ENCODE assay signal across 8 cellular contexts in the genomic region with DNA sequence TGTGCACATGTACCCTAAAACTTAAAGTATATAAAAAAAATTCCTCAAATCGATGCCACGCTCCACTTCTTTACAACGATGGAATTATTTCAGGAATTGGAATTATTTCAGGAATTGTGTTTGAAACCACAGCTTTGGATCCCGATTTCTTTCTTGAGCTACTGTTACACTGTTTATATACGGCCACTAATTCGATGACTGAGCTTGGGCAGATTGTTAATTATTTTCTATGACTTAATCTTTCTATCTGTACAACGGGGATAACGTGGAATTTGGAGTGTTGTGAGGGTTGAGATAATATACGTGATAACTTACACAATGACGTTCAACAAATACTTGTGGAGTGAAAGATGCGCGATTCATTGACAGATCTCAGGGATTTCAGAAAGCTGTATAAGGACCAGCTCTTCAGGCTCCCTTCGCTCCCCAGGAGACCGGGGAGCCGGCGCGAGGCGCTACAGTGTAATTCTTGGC.
A peak's percentile ranks its signal among the peaks of the same experiment; 100 is the strongest.
DNase-seq lines count a peak whose midpoint lies in the region; ATAC-seq and TF ChIP-seq lines count a peak whose summit lies in the region.

No MANE protein-coding gene starts in this region.

- peaks cover 18% of the 10 kb centered on the region for H3K27me3 ChIP-seq in DOHH2 (ENCODE audit: control insufficient read depth, low read length)
- H3K27me3 ChIP-seq in endodermal cell (ENCODE audit: control insufficient read depth, insufficient read depth, low read length, poor library complexity, severe bottlenecking), result no peaks in the 10 kb centered on the region
- no peaks in the 10 kb centered on the region for H3K27me3 ChIP-seq in aorta (ENCODE audit: control insufficient read depth in 1 of 2, insufficient read depth in 2 of 2, low read length in 1 of 2)

- no peaks in the 10 kb centered on the region for H4K20me1 ChIP-seq in DOHH2 (ENCODE audit: control insufficient read depth, insufficient read depth, low read depth, low read length)

- no peaks in the 10 kb centered on the region for H3K9me2 ChIP-seq in DOHH2 (replicated peaks; ENCODE audit: control insufficient read depth, low read length)

- H3F3A ChIP-seq in DOHH2 (ENCODE audit: control insufficient read depth, insufficient read depth), result peaks cover 4% of the 10 kb centered on the region; the same call in 1 of the 2 replicates

- H3K36me3 ChIP-seq in DOHH2 (ENCODE audit: control insufficient read depth, low read length) (peaks cover 5% of the 10 kb centered on the region), endodermal cell (ENCODE audit: control insufficient read depth, insufficient read depth, low read length) (peaks cover 17% of the 10 kb centered on the region), aorta (ENCODE audit: control insufficient read depth in 1 of 2, insufficient read depth in 2 of 2, low read length in 1 of 2) (no peaks in the 10 kb centered on the region)

- peak overlapping the region; percentile 70 for H3K4me2 ChIP-seq in DOHH2 (ENCODE audit: low read length)

- no peaks in the 10 kb centered on the region for H3K27me3 Mint-ChIP-seq in endodermal cell (ENCODE audit: insufficient read depth)
- H3K27me3 Mint-ChIP-seq in progenitor cell of endocrine pancreas, result no peaks in the 10 kb centered on the region

- H3K4me1 ChIP-seq in DOHH2 (ENCODE audit: control insufficient read depth, low read length) (peaks cover 21% of the 10 kb centered on the region), endodermal cell (ENCODE audit: control insufficient read depth, insufficient read depth, low read length) (peaks cover 13% of the 10 kb centered on the region), aorta (ENCODE audit: control insufficient read depth in 1 of 2, insufficient read depth in 2 of 2, low read length in 2 of 2) (peaks cover 0 to 4% of the 10 kb centered on the region in 2 donors)

- no peak for TF ChIP-seq CTCF in DOHH2 (IDR thresholded peaks at IDR 0.05; ENCODE audit: low read depth, low read length, poor library complexity, severe bottlenecking)
- no peak for TF ChIP-seq CTCF in endodermal cell (conservative IDR thresholded peaks at IDR 0.05)
- TF ChIP-seq CTCF in progenitor cell of endocrine pancreas (IDR thresholded peaks at IDR 0.05; ENCODE audit: unreplicated experiment), result no peak

- no peak overlapping the region for H3K27ac ChIP-seq in DOHH2 (ENCODE audit: low read depth, low read length)
- H3K27ac ChIP-seq in endodermal cell (ENCODE audit: low read depth, low read length), result no peak overlapping the region
- no peak overlapping the region for H3K27ac ChIP-seq in aorta (ENCODE audit: low read depth in 1 of 2, low read length in 2 of 2)

- H3K4me1 Mint-ChIP-seq in endodermal cell, result peaks cover 46% of the 10 kb centered on the region
- H3K4me1 Mint-ChIP-seq in progenitor cell of endocrine pancreas (ENCODE audit: low read depth), result peaks cover 49% of the 10 kb centered on the region

- 39 to 49% methylated on average over 16 to 18 of the region's 18 CpGs for WGBS in endodermal cell (ENCODE audit: insufficient coverage in 1 of 2, insufficient read length in 1 of 2), 2 experiments
- WGBS in aorta, 2 donors, result 2 to 3% methylated on average over 18 of the region's 18 CpGs

- peak overlapping the region; percentile 67 for H3K4me3 ChIP-seq in DOHH2 (ENCODE audit: low read length)
- H3K4me3 ChIP-seq in endodermal cell (ENCODE audit: low read length), result no peak overlapping the region
- no peak overlapping the region for H3K4me3 ChIP-seq in aorta (ENCODE audit: low read length in 2 of 2)

- peaks cover 31% of the 10 kb centered on the region for H3K79me2 ChIP-seq in DOHH2 (ENCODE audit: control insufficient read depth, low read length)

- H3K4me3 Mint-ChIP-seq in endodermal cell (peak overlapping the region; percentile 68), progenitor cell of endocrine pancreas (ENCODE audit: low read depth) (peak overlapping the region; percentile 75)

- intact Hi-C loops in aorta (cut with DNase I), result loop anchor here in 1 of 2 donors (5.0 kb wide), 2 partner anchors 224 to 384 kb away; a partner anchor contains a TSS

- peaks cover 1% of the 10 kb centered on the region for H3K36me3 Mint-ChIP-seq in endodermal cell (ENCODE audit: low read depth)
- H3K36me3 Mint-ChIP-seq in progenitor cell of endocrine pancreas (ENCODE audit: insufficient read depth), result no peaks in the 10 kb centered on the region

- no peaks in the 10 kb centered on the region for H3K9me3 ChIP-seq in DOHH2 (ENCODE audit: control insufficient read depth, insufficient read depth, low read length)
- H3K9me3 ChIP-seq in endodermal cell (ENCODE audit: control insufficient read depth, low read length), result no peaks in the 10 kb centered on the region
- no peaks in the 10 kb centered on the region for H3K9me3 ChIP-seq in aorta (ENCODE audit: control insufficient read depth, low read length)

- H3K27ac Mint-ChIP-seq in endodermal cell (peak overlapping the region; percentile 60), progenitor cell of endocrine pancreas (peak overlapping the region; percentile 92)

- DNase-seq in NCI-H226 (peak; percentile 26), endodermal cell (no peak), progenitor cell of endocrine pancreas (ENCODE audit: low spot score, unreplicated experiment) (no peak), HK-2 (ENCODE audit: unreplicated experiment) (no peak), aorta (no peak), DMS 273 treated with DMSO at 0.1 percent for 48 hours (lab: John Stamatoyannopoulos, UW) (no peak)
- no peak for DNase-seq in stimulated activated CD4-positive, alpha-beta T cell treated with anti-CD3 and anti-CD28 coated beads, Interleukin-2, amount 100 ng/mL, for 24 hours

- H3K9me3 Mint-ChIP-seq in endodermal cell, result no peaks in the 10 kb centered on the region
- H3K9me3 Mint-ChIP-seq in progenitor cell of endocrine pancreas (ENCODE audit: low read depth), result no peaks in the 10 kb centered on the region

- H3K9ac ChIP-seq in endodermal cell (ENCODE audit: extremely low read depth, low read length, poor library complexity, severe bottlenecking), result no peak overlapping the region

- ATAC-seq in aorta (ENCODE audit: low FRiP score), result no peak
